Comparison of ENCODE assay signal across 9 cellular contexts in genomic region chr11:14454861-14455632, GRCh38. TPM values are rescaled to one million over a fixed set of nuclear protein-coding genes. Genes with fewer than 3 reads are reported as not detected.
DNase-seq lines count a peak whose midpoint lies in the region; TF ChIP-seq lines count a peak whose summit lies in the region.
"Had no signal": no experiment of that assay in that cellular context is flagged by ENCODE, and none has a peak within 500 bp of the region (broad histone marks: within the 10 kb centered on the region; RNA-seq: fewer than 3 reads in every experiment).

No MANE protein-coding gene starts in this region.

- H3K27me3 Mint-ChIP-seq in activated CD4-positive, alpha-beta memory T cell treated with anti-CD3 and anti-CD28 coated beads, Interleukin-2, amount 10 ng/mL, durations not matched to agents 7 days and 5 days = no peaks in the 10 kb centered on the region

- TF ChIP-seq CTCF in KMS-11 (conservative IDR thresholded peaks at IDR 0.05; ENCODE audit: low read depth, low read length) = peak; percentile 70
- TF ChIP-seq CTCF in astrocyte of the spinal cord (IDR thresholded peaks at IDR 0.05; ENCODE audit: low read depth, low read length) = peak; percentile 67
- TF ChIP-seq CTCF in transverse colon (IDR thresholded peaks at IDR 0.05) = peak; percentile 37 to 60 (median 49)

- H3K9me3 ChIP-seq in transverse colon = no peaks in the 10 kb centered on the region

- POLR2A ChIA-PET in activated CD4-positive, alpha-beta memory T cell treated with anti-CD3 and anti-CD28 coated beads, Interleukin-2, amount 10 ng/mL, durations not matched to agents 7 days and 5 days (lab: Charles Lee) = interaction anchor here (0.7 to 2.3 kb wide), 12 partner anchors 9 to 197 kb away, joined by 3 to 10 read pairs (median 4); partner anchors contain the start of gene COPB1

- H4K20me1 ChIP-seq in KMS-11 (ENCODE audit: insufficient read depth) = 0 out of 2 replicates have a peak, but pooled peaks cover 4% of the 10 kb centered on the region

- intact Hi-C loops in transverse colon (cut with DNase I; ENCODE audit: low total_unique reads) = loop anchor here (5.0 kb wide), 1 partner anchor 153 kb away; no protein-coding TSS in a partner anchor

- no peak overlapping the region for H3K27ac Mint-ChIP-seq in activated CD4-positive, alpha-beta memory T cell treated with anti-CD3 and anti-CD28 coated beads, Interleukin-2, amount 10 ng/mL, durations not matched to agents 7 days and 5 days

- H3K4me1 Mint-ChIP-seq in activated CD4-positive, alpha-beta memory T cell treated with anti-CD3 and anti-CD28 coated beads, Interleukin-2, amount 10 ng/mL, durations not matched to agents 7 days and 5 days = peaks cover 3% of the 10 kb centered on the region

- H3K27ac ChIP-seq in KMS-11 = no peak overlapping the region
- no peak overlapping the region for H3K27ac ChIP-seq in transverse colon
- H3K27ac ChIP-seq: skin epidermis had no signal

- 29 to 73% methylated on average over 2 to 7 of the region's 7 CpGs for WGBS in transverse colon (ENCODE audit: low coverage in 1 of 2), 2 donors

- H3K36me3 Mint-ChIP-seq in activated CD4-positive, alpha-beta memory T cell treated with anti-CD3 and anti-CD28 coated beads, Interleukin-2, amount 10 ng/mL, durations not matched to agents 7 days and 5 days (ENCODE audit: low read depth) = peaks cover 56% of the 10 kb centered on the region

- H3K4me2 ChIP-seq in KMS-11 = no peak overlapping the region

- H3K27me3 ChIP-seq in KMS-11 (ENCODE audit: insufficient read depth, low read depth) = no peaks in the 10 kb centered on the region
- H3K27me3 ChIP-seq in transverse colon = no peaks in the 10 kb centered on the region

- H3K9me3 Mint-ChIP-seq in activated CD4-positive, alpha-beta memory T cell treated with anti-CD3 and anti-CD28 coated beads, Interleukin-2, amount 10 ng/mL, durations not matched to agents 7 days and 5 days = no peaks in the 10 kb centered on the region

- no peaks in the 10 kb centered on the region; the same call in 1 of the 2 replicates for H3K36me3 ChIP-seq in KMS-11 (ENCODE audit: insufficient read depth)
- peaks cover 0 to 25% (median 12%) of the 10 kb centered on the region in 4 donors for H3K36me3 ChIP-seq in transverse colon

- no peak for TF ChIP-seq POLR2A in transverse colon (IDR thresholded peaks at IDR 0.05)

- DNase-seq in G401 (ENCODE audit: low spot score) (peak; percentile 66), astrocyte of the spinal cord (ENCODE audit: low read depth, low spot score) (peak; percentile 61), iPS-NIHi7 (ENCODE audit: extremely low spot score) (peak; percentile 30), transverse colon (no peak), NCI-H510A (lab: John Stamatoyannopoulos, UW) (no peak), NCI-H524 treated with DMSO at 0.1 percent for 48 hours (lab: John Stamatoyannopoulos, UW) (no peak)
- no peak for DNase-seq in activated CD4-positive, alpha-beta memory T cell treated with anti-CD3 and anti-CD28 coated beads, Interleukin-2, amount 10 ng/mL, durations not matched to agents 7 days and 5 days

- H3K4me3 ChIP-seq in KMS-11 (IDR thresholded peaks at IDR 0.05; ENCODE audit: insufficient read depth, low read depth, low read length) (no peak overlapping the region), astrocyte of the spinal cord (ENCODE audit: low read depth, low read length) (no peak overlapping the region), transverse colon (no peak overlapping the region)
- H3K4me3 ChIP-seq: skin epidermis had no signal

- H3K4me1 ChIP-seq in KMS-11 (ENCODE audit: low read depth, poor library complexity, severe bottlenecking) (no peaks in the 10 kb centered on the region), transverse colon (no peaks in the 10 kb centered on the region)

- no peak for TF ChIP-seq EP300 in transverse colon (IDR thresholded peaks at IDR 0.05; ENCODE audit: low read depth)

- CTCF ChIA-PET in activated CD4-positive, alpha-beta memory T cell treated with anti-CD3 and anti-CD28 coated beads, Interleukin-2, amount 10 ng/mL, durations not matched to agents 7 days and 5 days (lab: Charles Lee) = interaction anchor here (0.6 to 5.6 kb wide), 61 partner anchors 9 to 683 kb away, joined by 3 to 146 read pairs (median 5); partner anchors contain the start of gene CYP2R1

- H3K79me2 ChIP-seq in KMS-11 (ENCODE audit: insufficient read depth, low read depth) = no peaks in the 10 kb centered on the region

- in situ Hi-C loops in G401 (cut with HindIII; ENCODE audit: low sequenced_read_pairs) (no loop called here), astrocyte of the spinal cord (cut with HindIII; ENCODE audit: low sequenced_read_pairs) (loop anchor here (25.0 kb wide), 1 partner anchor 168 kb away; no protein-coding TSS in a partner anchor), transverse colon (cut with MboI; ENCODE audit: low pct_ligation_motif_present in 1 of 4, low pct_unique_long_range_greater_than_20kb in 1 of 4, low sequenced_read_pairs in 3 of 4) (loop anchor here (10.0 to 25.0 kb wide), 3 partner anchors 150 to 168 kb away; no protein-coding TSS in a partner anchor)

- no peak overlapping the region for H3K4me3 Mint-ChIP-seq in activated CD4-positive, alpha-beta memory T cell treated with anti-CD3 and anti-CD28 coated beads, Interleukin-2, amount 10 ng/mL, durations not matched to agents 7 days and 5 days

- no peak overlapping the region for H2AFZ ChIP-seq in KMS-11 (ENCODE audit: low read depth)

- no peak overlapping the region for H3K9ac ChIP-seq in KMS-11

RNA-seq across cellular contexts. Expression of gene COPB1, which starts 44.6 kb away (rescaled TPM):
- 184 and 226 TPM in 2 replicates for total RNA-seq in G401 (2014; rRNA removed; shearing (Covaris generic))
- total RNA-seq in transverse colon = 10 to 100 TPM; 30.7 to 91.9 (median 60.9) TPM
- 10 to 100 TPM; 98.0 to 100.0 TPM for total RNA-seq in activated CD4-positive, alpha-beta memory T cell treated with anti-CD3 and anti-CD28 coated beads, Interleukin-2, amount 10 ng/mL, durations not matched to agents 7 days and 5 days

Comparison
In these comparisons a context has a peak if more than half of its experiments do, and no peak if none do; other contexts are left out.
1. DNase-seq: peak in G401 (single experiment), astrocyte of the spinal cord (single experiment) and iPS-NIHi7 (single experiment); none in transverse colon (single experiment), NCI-H510A (single experiment), NCI-H524 treated with DMSO at 0.1 percent for 48 hours (single experiment) and activated CD4-positive, alpha-beta memory T cell treated with anti-CD3 and anti-CD28 coated beads, Interleukin-2, amount 10 ng/mL, durations not matched to agents 7 days and 5 days (single experiment).
2. Peak in every context shown above with its lines, with median percentiles within 50 percentile points of each other: CTCF ChIP-seq.